Comparison of ENCODE assay signal across 1 cellular context in the genomic region with DNA sequence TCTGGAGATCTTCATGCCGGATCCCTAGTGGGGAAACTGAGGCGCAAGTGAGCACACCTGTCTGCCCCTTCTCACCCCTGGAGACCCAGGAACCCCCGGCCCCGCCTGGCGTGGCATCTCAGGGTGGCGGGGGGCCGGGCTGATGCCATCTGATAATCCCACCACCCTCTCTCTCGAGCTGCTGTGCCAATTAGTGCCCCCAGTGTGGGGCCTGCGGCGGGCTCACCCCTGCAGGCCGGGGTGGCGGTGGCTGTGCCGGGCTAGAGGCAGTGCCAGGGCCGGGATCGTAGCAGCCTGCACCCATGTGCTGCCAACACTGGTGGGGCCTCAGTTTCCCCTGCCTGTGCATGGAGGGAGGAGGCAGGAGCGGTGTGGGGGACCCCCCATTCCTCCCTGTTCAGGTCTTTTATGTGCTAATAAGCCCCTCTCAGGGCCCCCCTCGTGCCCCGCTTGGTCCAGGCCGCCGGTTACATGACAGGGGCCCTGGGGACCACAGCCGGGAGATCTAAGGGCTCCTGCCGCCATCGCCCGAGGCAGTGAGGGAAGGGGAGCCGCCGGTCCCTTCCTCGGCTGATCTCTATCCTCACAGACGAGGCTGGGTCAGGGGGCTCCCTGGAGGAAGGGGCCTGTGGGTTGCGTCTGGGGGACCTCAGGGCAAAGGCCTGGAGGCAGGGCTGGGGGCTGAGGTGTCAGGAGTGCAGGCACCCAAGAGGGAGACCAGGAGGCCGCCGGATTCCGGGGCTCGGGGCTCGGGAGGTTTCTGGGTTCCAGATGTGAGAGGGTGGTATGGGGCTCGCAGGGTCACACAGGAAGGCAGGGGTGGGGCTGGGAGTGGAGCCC.
TF ChIP-seq lines count a peak whose summit lies in the region.

No MANE protein-coding gene starts in this region.

TF ChIP-seq in HepG2, 621 proteins besides CTCF, POLR2A, EP300 and RAD21:
- TF ChIP-seq, protein P1, sequence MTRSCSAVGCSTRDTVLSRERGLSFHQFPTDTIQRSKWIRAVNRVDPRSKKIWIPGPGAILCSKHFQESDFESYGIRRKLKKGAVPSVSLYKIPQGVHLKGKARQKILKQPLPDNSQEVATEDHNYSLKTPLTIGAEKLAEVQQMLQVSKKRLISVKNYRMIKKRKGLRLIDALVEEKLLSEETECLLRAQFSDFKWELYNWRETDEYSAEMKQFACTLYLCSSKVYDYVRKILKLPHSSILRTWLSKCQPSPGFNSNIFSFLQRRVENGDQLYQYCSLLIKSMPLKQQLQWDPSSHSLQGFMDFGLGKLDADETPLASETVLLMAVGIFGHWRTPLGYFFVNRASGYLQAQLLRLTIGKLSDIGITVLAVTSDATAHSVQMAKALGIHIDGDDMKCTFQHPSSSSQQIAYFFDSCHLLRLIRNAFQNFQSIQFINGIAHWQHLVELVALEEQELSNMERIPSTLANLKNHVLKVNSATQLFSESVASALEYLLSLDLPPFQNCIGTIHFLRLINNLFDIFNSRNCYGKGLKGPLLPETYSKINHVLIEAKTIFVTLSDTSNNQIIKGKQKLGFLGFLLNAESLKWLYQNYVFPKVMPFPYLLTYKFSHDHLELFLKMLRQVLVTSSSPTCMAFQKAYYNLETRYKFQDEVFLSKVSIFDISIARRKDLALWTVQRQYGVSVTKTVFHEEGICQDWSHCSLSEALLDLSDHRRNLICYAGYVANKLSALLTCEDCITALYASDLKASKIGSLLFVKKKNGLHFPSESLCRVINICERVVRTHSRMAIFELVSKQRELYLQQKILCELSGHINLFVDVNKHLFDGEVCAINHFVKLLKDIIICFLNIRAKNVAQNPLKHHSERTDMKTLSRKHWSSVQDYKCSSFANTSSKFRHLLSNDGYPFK (CRISPR knock-in tag; IDR thresholded peaks at IDR 0.05; ENCODE audit: borderline replicate concordance): no peak
- TF ChIP-seq RBFOX2 (IDR thresholded peaks at IDR 0.05; ENCODE audit: low read depth, low read length) (peak; percentile 32; the same call in 1 of the 2 replicates), HNRNPL (IDR thresholded peaks at IDR 0.05; ENCODE audit: low read depth, low read length) (0 out of 2 replicates have a peak, but pooled peaks have one; percentile 69), ZNF251 (CRISPR knock-in tag; IDR thresholded peaks at IDR 0.05) (no peak), MED1 (CRISPR knock-in tag; IDR thresholded peaks at IDR 0.05) (no peak)
